10 cellular contexts compared by ENCODE assay signal in genomic region chr15:83064859-83065258, GRCh38. TPM values are rescaled to one million over a fixed set of nuclear protein-coding genes. Genes with fewer than 3 reads are reported as not detected.
DNase-seq lines count a peak whose midpoint lies in the region; ATAC-seq, FAIRE-seq and TF ChIP-seq lines count a peak whose summit lies in the region.
"Had no signal": no experiment of that assay in that cellular context is flagged by ENCODE, and none has a peak within 500 bp of the region (broad histone marks: within the 10 kb centered on the region; RNA-seq: fewer than 3 reads in every experiment).

No MANE protein-coding gene starts in this region.

- H3K36me3 ChIP-seq in iPS-20b (ENCODE audit: insufficient read depth, low read depth, low read length) (peaks cover 17% of the 10 kb centered on the region; the same call in 1 of the 2 replicates), uterus (no peaks in the 10 kb centered on the region), small intestine (ENCODE audit: control insufficient read depth in 2 of 2, insufficient read depth in 2 of 2, low read length in 2 of 2) (no peaks in the 10 kb centered on the region)
- H3K36me3 ChIP-seq: pancreas had no signal

- peaks cover 7% of the 10 kb centered on the region for H3K9me3 Mint-ChIP-seq in activated CD4-positive, alpha-beta memory T cell treated with anti-CD3 and anti-CD28 coated beads for 36 hours

- no peak for FAIRE-seq in A549 (lab: Jason Lieb, UNC)
- FAIRE-seq in small intestine (lab: Jason Lieb, UNC): no peak
- FAIRE-seq: GM18507, pancreas had no signal

- TF ChIP-seq CTCF in A549 (IDR thresholded peaks at IDR 0.05): no peak
- no peak for TF ChIP-seq CTCF in uterus (IDR thresholded peaks at IDR 0.05)

- H3K4me3 Mint-ChIP-seq in activated CD4-positive, alpha-beta memory T cell treated with anti-CD3 and anti-CD28 coated beads for 36 hours: peak overlapping the region; percentile 86

- no peak for TF ChIP-seq RAD21 in A549 (conservative IDR thresholded peaks at IDR 0.05 in 1 of 2, IDR thresholded peaks at IDR 0.05 in 1 of 2)

- TF ChIP-seq EP300 in A549 (IDR thresholded peaks at IDR 0.05): no peak

- peak overlapping the region; percentile 89; the same call in 1 of the 2 replicates for H3K9ac ChIP-seq in iPS-20b (ENCODE audit: low read depth, low read length)

- peak overlapping the region; percentile 85 for H3K27ac Mint-ChIP-seq in activated CD4-positive, alpha-beta memory T cell treated with anti-CD3 and anti-CD28 coated beads for 36 hours

- peak overlapping the region; percentile 80 for H3K4me3 ChIP-seq in A549
- H3K4me3 ChIP-seq in iPS-20b (ENCODE audit: low read length): peak overlapping the region; percentile 85
- peak overlapping the region in 1 of 2 donors; percentile 92 for H3K4me3 ChIP-seq in uterus
- peak overlapping the region in 1 of 2 donors; percentile 100 for H3K4me3 ChIP-seq in small intestine (ENCODE audit: low read depth in 1 of 2, low read length in 2 of 2)

- no peaks in the 10 kb centered on the region for H3K27me3 ChIP-seq in iPS-20b (ENCODE audit: insufficient read depth, low read length)
- no peaks in the 10 kb centered on the region for H3K27me3 ChIP-seq in uterus
- no peaks in the 10 kb centered on the region for H3K27me3 ChIP-seq in small intestine (ENCODE audit: control insufficient read depth in 2 of 2, insufficient read depth in 2 of 2, low read length in 2 of 2)
- H3K27me3 ChIP-seq: pancreas had no signal

- peak overlapping the region; percentile 89 for H3K4me2 ChIP-seq in A549

- ATAC-seq in A549: no peak

- H3K4me1 ChIP-seq in A549: peaks cover 34% of the 10 kb centered on the region
- H3K4me1 ChIP-seq in iPS-20b (ENCODE audit: insufficient read depth, low read length): peaks cover 22% of the 10 kb centered on the region; the same call in 1 of the 2 replicates
- H3K4me1 ChIP-seq in uterus: no peaks in the 10 kb centered on the region
- peaks cover 15 to 26% of the 10 kb centered on the region in 2 donors for H3K4me1 ChIP-seq in small intestine (ENCODE audit: control insufficient read depth in 2 of 2, insufficient read depth in 1 of 2, low read depth in 1 of 2, low read length in 1 of 2)

- DNase-seq in A549 (ENCODE audit: low read depth in 1 of 2, low spot score in 1 of 2): no peak
- no peak for DNase-seq in HEK293T (ENCODE audit: extremely low spot score)
- no peak for DNase-seq in activated CD4-positive, alpha-beta memory T cell treated with anti-CD3 and anti-CD28 coated beads for 36 hours
- no peak for DNase-seq in LoVo (ENCODE audit: low spot score)
- no peak for DNase-seq in uterus
- no peak for DNase-seq in stimulated activated CD4-positive, alpha-beta T cell treated with anti-CD3 and anti-CD28 coated beads, Interleukin-2, amount 100 ng/mL, for 48 hours
- DNase-seq in small intestine: no peak
- DNase-seq: pancreas had no signal

- peaks cover 10% of the 10 kb centered on the region for H3K36me3 Mint-ChIP-seq in activated CD4-positive, alpha-beta memory T cell treated with anti-CD3 and anti-CD28 coated beads for 36 hours

- CTCF ChIA-PET in A549 (lab: Yijun Ruan, JAX) (interaction anchor here (1.3 kb wide), 2 partner anchors 10 to 54 kb away, joined by 3 to 5 read pairs; partner anchors contain the start of gene C15orf40), HEK293T (lab: Yijun Ruan, JAX) (no interaction called here)
- CTCF ChIA-PET in activated CD4-positive, alpha-beta memory T cell treated with anti-CD3 and anti-CD28 coated beads for 36 hours (lab: Charles Lee): interaction anchor here (1.1 to 2.5 kb wide), 2 partner anchors 54 to 534 kb away, joined by 3 to 12 read pairs; partner anchors contain the start of gene C15orf40

- 49% methylated on average over 4 of the region's 4 CpGs for WGBS in A549 (ENCODE audit: missing lambda C conversion rate)
- 4 to 18% (median 9%) methylated on average over 4 of the region's 4 CpGs for WGBS in small intestine, 3 donors

- intact Hi-C loops in activated CD4-positive, alpha-beta memory T cell treated with anti-CD3 and anti-CD28 coated beads for 36 hours (cut with micrococcal nuclease): loop anchor here (5.0 kb wide), 1 partner anchor 42 kb away; the partner anchor contains the start of gene TM6SF1
- intact Hi-C loops in uterus (cut with DNase I; ENCODE audit: low total_unique reads): loop anchor here (5.0 kb wide), 1 partner anchor 142 kb away; the partner anchor contains the start of gene HDGFL3

- H3K27me3 Mint-ChIP-seq in activated CD4-positive, alpha-beta memory T cell treated with anti-CD3 and anti-CD28 coated beads for 36 hours: no peaks in the 10 kb centered on the region

- H3K4me1 Mint-ChIP-seq in activated CD4-positive, alpha-beta memory T cell treated with anti-CD3 and anti-CD28 coated beads for 36 hours (ENCODE audit: low read depth): peaks cover 27% of the 10 kb centered on the region

- POLR2A ChIA-PET in A549 (lab: Yijun Ruan, JAX): interaction anchor here (0.7 kb wide), 1 partner anchor 8 kb away, joined by 3 read pairs; no protein-coding TSS in a partner anchor
- POLR2A ChIA-PET in HEK293T (lab: Yijun Ruan, JAX): interaction anchor here (1.1 kb wide), 1 partner anchor 54 kb away, joined by 3 read pairs; no protein-coding TSS in a partner anchor
- POLR2A ChIA-PET in activated CD4-positive, alpha-beta memory T cell treated with anti-CD3 and anti-CD28 coated beads for 36 hours (lab: Charles Lee): interaction anchor here (0.7 to 0.9 kb wide), 2 partner anchors 8 to 525 kb away, joined by 3 read pairs; partner anchors contain the start of gene RPS17

- H3K27ac ChIP-seq in A549 (no peak overlapping the region), iPS-20b (ENCODE audit: low read length) (no peak overlapping the region), uterus (peak overlapping the region in 1 of 2 donors; percentile 29), small intestine (ENCODE audit: low read depth in 1 of 2, low read length in 1 of 2) (no peak overlapping the region)
- H3K27ac ChIP-seq: pancreas had no signal

- TF ChIP-seq POLR2A in A549 (IDR thresholded peaks at IDR 0.05; ENCODE audit: low read length) (no peak), uterus (IDR thresholded peaks at IDR 0.05) (no peak)

- H3K9me3 ChIP-seq in A549 (no peaks in the 10 kb centered on the region), iPS-20b (ENCODE audit: insufficient read depth, low read depth, low read length) (peaks cover 5% of the 10 kb centered on the region; the same call in 1 of the 2 replicates), uterus (no peaks in the 10 kb centered on the region), small intestine (ENCODE audit: control insufficient read depth, low read depth) (no peaks in the 10 kb centered on the region)
- H3K9me3 ChIP-seq: pancreas had no signal

TF ChIP-seq in A549, 52 proteins besides CTCF, POLR2A, EP300 and RAD21 (continues in another document):
- TF ChIP-seq CBX2 (IDR thresholded peaks at IDR 0.05; ENCODE audit: borderline replicate concordance, low read depth): no peak
- TF ChIP-seq CHD2 (IDR thresholded peaks at IDR 0.05; ENCODE audit: low read length, partially characterized antibody): no peak
- no peak for TF ChIP-seq SMC3 (IDR thresholded peaks at IDR 0.05)
- no peak for TF ChIP-seq ZSCAN20 (CRISPR knock-in tag; IDR thresholded peaks at IDR 0.05)

TF ChIP-seq in HEK293T, 16 proteins besides CTCF, POLR2A, EP300 and RAD21:
- TF ChIP-seq PKNOX1 (IDR thresholded peaks at IDR 0.05) (peak; percentile 82), SUZ12 (IDR thresholded peaks at IDR 0.05) (no peak), NFRKB (IDR thresholded peaks at IDR 0.05) (no peak), LEF1 (IDR thresholded peaks at IDR 0.05; ENCODE audit: borderline replicate concordance) (no peak), FOXK2 (IDR thresholded peaks at IDR 0.05) (no peak)

RNA-seq across cellular contexts. Expression of gene BTBD1, which starts 2.2 kb away (rescaled TPM):
- polyA plus RNA-seq in A549 (2011; rRNA removed) (88.8 and 95.8 TPM in 2 replicates), A549 (2017; fragmentation: RNase III; extraction: RNeasy Plus Mini Kit Qiagen cat#74134 plus additional on column Dnase treatment) (52.2 to 53.1 TPM (median 52.7 TPM) in 3 replicates), small intestine (10 to 100 TPM; 30.1 to 35.9 (median 34.4) TPM)
- 28.1 and 37.7 TPM in 2 replicates for polyA plus RNA-seq in A549 (2012; cell fraction: cytosol; rRNA removed)
- 20.3 TPM in 2 replicates for polyA plus RNA-seq in A549 (2012; cell fraction: nucleus; rRNA removed)
- polyA minus RNA-seq in A549 (2011; rRNA and poly(A)+ RNA removed): 33.3 and 37.4 TPM in 2 replicates
- 10 to 100 TPM; 52.9 to 53.3 TPM for total RNA-seq in activated CD4-positive, alpha-beta memory T cell treated with anti-CD3 and anti-CD28 coated beads for 36 hours
- total RNA-seq in uterus: 100 to 1,000 TPM in 2 of 4 donors, 10 to 100 TPM in 2; 54.9 to 140 (median 101) TPM

RNA-seq across cellular contexts. Expression of gene TM6SF1, which starts 42.6 kb away (rescaled TPM):
- polyA plus RNA-seq in A549 (2011; rRNA removed) (1.1 TPM in 2 replicates), A549 (2017; fragmentation: RNase III; extraction: RNeasy Plus Mini Kit Qiagen cat#74134 plus additional on column Dnase treatment) (0.08 to 0.12 TPM in 2 of 3 replicates, not detected in the other), small intestine (1 to 10 TPM in 2 of 3 donors, under 1 TPM in 1; 0.45 to 4.7 (median 1.6) TPM)
- polyA plus RNA-seq in A549 (2012; cell fraction: cytosol; rRNA removed): 0.06 and 0.08 TPM in 2 replicates
- 0.05 TPM in 1 of 2 replicates, not detected in the other for polyA plus RNA-seq in A549 (2012; cell fraction: nucleus; rRNA removed)
- polyA minus RNA-seq in A549 (2011; rRNA and poly(A)+ RNA removed): 0.74 TPM in 1 of 2 replicates, not detected in the other
- total RNA-seq in activated CD4-positive, alpha-beta memory T cell treated with anti-CD3 and anti-CD28 coated beads for 36 hours: 1 to 10 TPM; 1.9 to 2.2 TPM
- 10 to 100 TPM in 1 of 4 donors, 1 to 10 TPM in 3; 1.7 to 10.5 (median 3.9) TPM for total RNA-seq in uterus

RNA-seq across cellular contexts. Expression of gene C15orf40, which starts 53.4 kb away (rescaled TPM):
- 48.0 and 54.1 TPM in 2 replicates for polyA plus RNA-seq in A549 (2011; rRNA removed)
- 45.1 and 46.3 TPM in 2 replicates for polyA plus RNA-seq in A549 (2012; cell fraction: cytosol; rRNA removed)
- 10.8 and 13.8 TPM in 2 replicates for polyA plus RNA-seq in A549 (2012; cell fraction: nucleus; rRNA removed)
- 45.1 to 55.0 TPM (median 47.0 TPM) in 3 replicates for polyA plus RNA-seq in A549 (2017; fragmentation: RNase III; extraction: RNeasy Plus Mini Kit Qiagen cat#74134 plus additional on column Dnase treatment)
- 15.9 and 19.0 TPM in 2 replicates for polyA minus RNA-seq in A549 (2011; rRNA and poly(A)+ RNA removed)
- 10 to 100 TPM; 21.8 to 26.3 TPM for total RNA-seq in activated CD4-positive, alpha-beta memory T cell treated with anti-CD3 and anti-CD28 coated beads for 36 hours
- total RNA-seq in uterus: 10 to 100 TPM in 2 of 4 donors, 1 to 10 TPM in 2; 2.0 to 21.2 (median 8.3) TPM
- 10 to 100 TPM; 21.8 to 53.5 (median 34.0) TPM for polyA plus RNA-seq in small intestine
